Comparison of ENCODE assay signal across 11 cellular contexts in genomic region chr13:110643768-110644421, GRCh38. TPM values are rescaled to one million over a fixed set of nuclear protein-coding genes. Genes with fewer than 3 reads are reported as not detected.
DNase-seq lines count a peak whose midpoint lies in the region; ATAC-seq, FAIRE-seq and TF ChIP-seq lines count a peak whose summit lies in the region.
"Had no signal": no experiment of that assay in that cellular context is flagged by ENCODE, and none has a peak within 500 bp of the region (broad histone marks: within the 10 kb centered on the region; RNA-seq: fewer than 3 reads in every experiment).

No MANE protein-coding gene starts in this region.

- CTCF ChIA-PET in HEK293 (lab: Yijun Ruan, JAX) = interaction anchor here (0.6 kb wide), 1 partner anchor 1683 kb away, joined by 3 read pairs; no protein-coding TSS in a partner anchor

- DNase-seq in T-helper 17 cell (no peak), left lobe of liver (ENCODE audit: low spot score) (no peak), sigmoid colon (no peak), frontal cortex (ENCODE audit: low spot score in 2 of 2) (no peak)
- DNase-seq: AML-193, NCI-H1436 had no signal

- no peaks in the 10 kb centered on the region for H3K27me3 ChIP-seq in sigmoid colon
- H3K27me3 ChIP-seq: SJCRH30 had no signal

- POLR2A ChIA-PET in HEK293 (lab: Yijun Ruan, JAX) = interaction anchor here (1.3 kb wide), 1 partner anchor 29 kb away, joined by 5 read pairs; the partner anchor contains the start of gene NAXD

- peak overlapping the region; percentile 83 for H3K27ac Mint-ChIP-seq in T-helper 17 cell
- H3K27ac Mint-ChIP-seq: GM23338 had no signal

- H3K4me1 ChIP-seq in HEK293 (ENCODE audit: control insufficient read depth, insufficient read depth, low read length) (no peaks in the 10 kb centered on the region), sigmoid colon (peaks cover 0 to 32% (median 28%) of the 10 kb centered on the region in 4 donors)

- no peak for ATAC-seq in T-helper 17 cell
- ATAC-seq in left lobe of liver = peak; percentile 33
- ATAC-seq in esophagus mucosa = no peak
- no peak for ATAC-seq in GM19455 (IDR thresholded peaks at IDR 0.05; ENCODE audit: unreplicated experiment)

- TF ChIP-seq CTCF in HEK293 (tag by site-specific recombination; IDR thresholded peaks at IDR 0.05) (no peak), sigmoid colon (IDR thresholded peaks at IDR 0.05) (no peak)

- H3K4me3 ChIP-seq in HEK293 (ENCODE audit: low read depth, low read length) (no peak overlapping the region), sigmoid colon (no peak overlapping the region)
- H3K4me3 ChIP-seq: GM23338, SJCRH30 had no signal

- no peaks in the 10 kb centered on the region for H3K27me3 Mint-ChIP-seq in T-helper 17 cell

- no peaks in the 10 kb centered on the region for H3K36me3 Mint-ChIP-seq in T-helper 17 cell (ENCODE audit: low read depth)

- intact Hi-C loops in sigmoid colon (cut with DNase I) = loop anchor here (5.0 kb wide), 2 partner anchors 38 to 52 kb away; no protein-coding TSS in a partner anchor

- no peak for TF ChIP-seq EP300 in sigmoid colon (IDR thresholded peaks at IDR 0.05)

- TF ChIP-seq POLR2A in sigmoid colon (IDR thresholded peaks at IDR 0.05) = no peak

- FAIRE-seq in frontal cortex (lab: Jason Lieb, UNC) = no peak

- H3K9me3 ChIP-seq in HEK293 (ENCODE audit: control insufficient read depth, insufficient read depth, low read depth, low read length) = no peaks in the 10 kb centered on the region
- no peaks in the 10 kb centered on the region for H3K9me3 ChIP-seq in T-helper 17 cell (ENCODE audit: control insufficient read depth, low read length, poor library complexity, severe bottlenecking)
- no peaks in the 10 kb centered on the region for H3K9me3 ChIP-seq in sigmoid colon
- H3K9me3 ChIP-seq: SJCRH30 had no signal

- H3K27ac ChIP-seq in HEK293 (ENCODE audit: extremely low read depth, low read depth, low read length) = no peak overlapping the region
- peak overlapping the region in 3 of 4 donors; percentile 61 to 72 (median 66) for H3K27ac ChIP-seq in sigmoid colon
- H3K27ac ChIP-seq: SJCRH30 had no signal

- WGBS in sigmoid colon, 2 donors = 85 to 91% methylated on average over 13 of the region's 13 CpGs

- peaks cover 3% of the 10 kb centered on the region for H3K4me1 Mint-ChIP-seq in T-helper 17 cell

- H3K36me3 ChIP-seq in HEK293 (ENCODE audit: control insufficient read depth in 2 of 2, insufficient read depth in 1 of 2, low read length in 2 of 2) (peaks cover 0 to 71% of the 10 kb centered on the region in 2 experiments; a peak in 2 of 3 replicates), sigmoid colon (peaks cover 7 to 48% (median 20%) of the 10 kb centered on the region in 4 donors)

- H3K4me3 Mint-ChIP-seq in T-helper 17 cell = peak overlapping the region; percentile 25
- H3K4me3 Mint-ChIP-seq: GM23338 had no signal

TF ChIP-seq in HEK293, 187 proteins besides CTCF, POLR2A, EP300 and RAD21:
- TF ChIP-seq SCRT1 (tag by site-specific recombination; IDR thresholded peaks at IDR 0.05; ENCODE audit: borderline replicate concordance) = peak; percentile 33; the same call in 1 of the 2 replicates
- no peak for TF ChIP-seq ZNF292 (tag by site-specific recombination; IDR thresholded peaks at IDR 0.05; ENCODE audit: borderline replicate concordance, low read depth)
- TF ChIP-seq ZNF549 (tag by site-specific recombination; IDR thresholded peaks at IDR 0.05) = no peak
- no peak for TF ChIP-seq ZNF341 (tag by site-specific recombination; IDR thresholded peaks at IDR 0.05; ENCODE audit: low read depth)
- no peak for TF ChIP-seq ZNF426 (tag by site-specific recombination; IDR thresholded peaks at IDR 0.05)
- TF ChIP-seq ZNF335 (tag by site-specific recombination; conservative IDR thresholded peaks at IDR 0.05) = no peak
- TF ChIP-seq ZNF629 (tag by site-specific recombination; IDR thresholded peaks at IDR 0.05) = no peak
- TF ChIP-seq SCRT2 (tag by site-specific recombination; IDR thresholded peaks at IDR 0.05) = peak; percentile 87
- TF ChIP-seq ZNF624 (tag by site-specific recombination; IDR thresholded peaks at IDR 0.05) = no peak
- no peak for TF ChIP-seq ZNF529 (tag by site-specific recombination; IDR thresholded peaks at IDR 0.05; ENCODE audit: insufficient replicate concordance)
- TF ChIP-seq GLIS1 (tag by site-specific recombination; IDR thresholded peaks at IDR 0.05) = no peak
- TF ChIP-seq ZEB2 (tag by site-specific recombination; IDR thresholded peaks at IDR 0.05) = no peak
- no peak for TF ChIP-seq ZNF23 (tag by site-specific recombination; IDR thresholded peaks at IDR 0.05; ENCODE audit: borderline replicate concordance)
- no peak for TF ChIP-seq PBX3 (CRISPR knock-in tag; IDR thresholded peaks at IDR 0.05)
- TF ChIP-seq GLIS2 (tag by site-specific recombination; IDR thresholded peaks at IDR 0.05) = no peak
- 0 out of 2 replicates have a peak, but pooled peaks have one; percentile 43 for TF ChIP-seq ZNF600 (tag by site-specific recombination; IDR thresholded peaks at IDR 0.05)
- TF ChIP-seq ZNF561 (tag by site-specific recombination; IDR thresholded peaks at IDR 0.05; ENCODE audit: borderline replicate concordance) = no peak
- no peak for TF ChIP-seq PRDM6 (tag by site-specific recombination; IDR thresholded peaks at IDR 0.05)

RNA-seq across cellular contexts. Expression of gene NAXD, which starts 28.6 kb away (rescaled TPM):
- total RNA-seq in T-helper 17 cell = 10 to 100 TPM; 17.7 to 22.9 TPM
- 34.4 TPM for total RNA-seq in left lobe of liver
- total RNA-seq in sigmoid colon = 10 to 100 TPM; 33.5 to 41.1 (median 37.2) TPM
- 10 to 100 TPM; 24.6 to 33.0 (median 30.3) TPM for polyA plus RNA-seq in sigmoid colon
- 21.4 TPM for total RNA-seq in esophagus mucosa
- total RNA-seq in frontal cortex = 25.3 TPM
